Comparison of ENCODE assay signal across 19 cellular contexts in genomic region chr7:99038086-99038855, GRCh38.
"Had no signal": no experiment of that assay in that cellular context is flagged by ENCODE, and none has a peak within 500 bp of the region (broad histone marks: within the 10 kb centered on the region; RNA-seq: fewer than 3 reads in every experiment).

No MANE protein-coding gene starts in this region.

- H3K4me3 ChIP-seq: coronary artery, tibial nerve had no signal

- H3K9me3 ChIP-seq: tibial nerve had no signal

- DNase-seq: activated CD4-positive, alpha-beta T cell treated with anti-CD3 and anti-CD28 coated beads, Interleukin-2, amount 10 ng/mL, durations not matched to agents 7 days and 5 days; activated CD4-positive, CD25-positive, alpha-beta regulatory T cell; activated naive CD4-positive, alpha-beta T cell treated with anti-CD3 and anti-CD28 coated beads, Interleukin-2, amount 50 U/mL, for 16 hours; activated T-cell treated with anti-CD3 and anti-CD28 coated beads for 4 hours; amygdala; brain microvascular endothelial cell; effector CD8-positive, alpha-beta T cell; foreskin fibroblast; glutamatergic neuron; hypothalamus; kidney glomerular epithelial cell; mesenchymal stem cell; natural killer cell; retina; SW 1271 had no signal

- H3K27me3 ChIP-seq: brain microvascular endothelial cell, tibial nerve had no signal

- H3K27me3 Mint-ChIP-seq: activated CD4-positive, alpha-beta T cell treated with anti-CD3 and anti-CD28 coated beads, Interleukin-2, amount 10 ng/mL, durations not matched to agents 7 days and 5 days; central memory CD8-positive, alpha-beta T cell had no signal

- H3K4me1 Mint-ChIP-seq: activated CD4-positive, alpha-beta T cell treated with anti-CD3 and anti-CD28 coated beads, Interleukin-2, amount 10 ng/mL, durations not matched to agents 7 days and 5 days; central memory CD8-positive, alpha-beta T cell; stimulated activated effector memory CD8-positive, alpha-beta T cell treated with anti-CD3 and anti-CD28 coated beads, Interleukin-12 subunit alpha, Interleukin-12 subunit beta, amount 100 ng/mL, for 72 hours had no signal

- H3K4me3 Mint-ChIP-seq: activated CD4-positive, alpha-beta T cell treated with anti-CD3 and anti-CD28 coated beads, Interleukin-2, amount 10 ng/mL, durations not matched to agents 7 days and 5 days; central memory CD8-positive, alpha-beta T cell; natural killer cell; stimulated activated effector memory CD8-positive, alpha-beta T cell treated with anti-CD3 and anti-CD28 coated beads, Interleukin-12 subunit alpha, Interleukin-12 subunit beta, amount 100 ng/mL, for 72 hours had no signal

- H3K27ac ChIP-seq: brain microvascular endothelial cell had no signal

- H3K9me3 Mint-ChIP-seq: activated CD4-positive, alpha-beta T cell treated with anti-CD3 and anti-CD28 coated beads, Interleukin-2, amount 10 ng/mL, durations not matched to agents 7 days and 5 days; central memory CD8-positive, alpha-beta T cell; natural killer cell; stimulated activated effector memory CD8-positive, alpha-beta T cell treated with anti-CD3 and anti-CD28 coated beads, Interleukin-12 subunit alpha, Interleukin-12 subunit beta, amount 100 ng/mL, for 72 hours had no signal

- ATAC-seq: natural killer cell; stimulated activated effector memory CD8-positive, alpha-beta T cell treated with anti-CD3 and anti-CD28 coated beads, Interleukin-12 subunit alpha, Interleukin-12 subunit beta, amount 100 ng/mL, for 72 hours had no signal

- H3K27ac Mint-ChIP-seq: activated CD4-positive, alpha-beta T cell treated with anti-CD3 and anti-CD28 coated beads, Interleukin-2, amount 10 ng/mL, durations not matched to agents 7 days and 5 days; natural killer cell; stimulated activated effector memory CD8-positive, alpha-beta T cell treated with anti-CD3 and anti-CD28 coated beads, Interleukin-12 subunit alpha, Interleukin-12 subunit beta, amount 100 ng/mL, for 72 hours had no signal
